9 cellular contexts compared by ENCODE assay signal in the genomic region with DNA sequence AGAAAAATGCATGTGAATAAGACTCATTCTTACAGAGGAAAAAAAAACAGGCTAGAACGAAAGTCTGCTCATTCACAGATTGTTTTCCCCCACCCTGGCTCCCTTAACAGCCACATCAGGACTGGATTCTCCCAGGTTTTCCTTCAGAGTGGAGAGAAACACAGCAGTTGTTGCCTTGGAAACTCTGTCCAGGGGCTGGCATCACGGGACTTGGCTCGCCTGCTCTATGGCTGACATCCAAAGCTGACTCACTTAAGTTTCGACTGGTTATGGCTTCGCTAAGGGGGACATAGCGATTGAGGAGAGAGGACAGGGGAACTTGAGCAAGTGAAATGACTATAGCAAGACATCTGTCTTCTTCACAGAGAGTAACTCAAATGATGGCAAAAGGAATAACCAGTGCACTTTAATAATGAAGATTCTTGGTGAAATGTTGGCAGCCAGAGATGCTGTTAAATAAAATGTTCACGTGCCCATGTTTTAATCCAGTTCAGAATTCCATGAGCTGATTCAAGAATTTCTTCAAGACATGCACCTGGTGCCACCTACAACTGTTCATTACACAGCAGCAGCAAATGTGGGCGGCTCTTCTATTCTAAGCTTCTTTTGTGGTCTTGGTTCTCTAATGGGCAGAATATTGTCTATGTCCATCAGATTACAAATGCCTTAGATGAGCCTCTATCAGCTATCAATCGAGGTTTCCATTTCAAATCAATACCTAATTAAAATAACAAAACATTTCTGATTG. TPM values are rescaled to one million over a fixed set of nuclear protein-coding genes. Genes with fewer than 3 reads are reported as not detected.
A peak's percentile ranks its signal among the peaks of the same experiment; 100 is the strongest.
DNase-seq lines count a peak whose midpoint lies in the region; ATAC-seq and TF ChIP-seq lines count a peak whose summit lies in the region.
"Had no signal": no experiment of that assay in that cellular context is flagged by ENCODE, and none has a peak within 500 bp of the region (broad histone marks: within the 10 kb centered on the region; RNA-seq: fewer than 3 reads in every experiment).

No MANE protein-coding gene starts in this region.

- H3K36me3 Mint-ChIP-seq in stimulated activated memory B cell treated with anti-CD40 and anti-IgM and Interleukin-4, amounts not matched to agents 10 μg/mL and 1 μg/mL and 100 μg/mL, for 72 hours = no peaks in the 10 kb centered on the region

- no peak overlapping the region for H3K4me3 Mint-ChIP-seq in stimulated activated memory B cell treated with anti-CD40 and anti-IgM and Interleukin-4, amounts not matched to agents 10 μg/mL and 1 μg/mL and 100 μg/mL, for 72 hours

- no peaks in the 10 kb centered on the region for H3K79me2 ChIP-seq in hepatocyte

- peak overlapping the region; percentile 56 for H3K27ac ChIP-seq in hepatocyte
- H3K27ac ChIP-seq: KMS-11 had no signal

- no peaks in the 10 kb centered on the region for H3K9me3 ChIP-seq in adipocyte (ENCODE audit: control insufficient read depth, low read length)
- H3K9me3 ChIP-seq in hepatocyte (ENCODE audit: low read depth) = no peaks in the 10 kb centered on the region

- H3K9me3 Mint-ChIP-seq in stimulated activated memory B cell treated with anti-CD40 and anti-IgM and Interleukin-4, amounts not matched to agents 10 μg/mL and 1 μg/mL and 100 μg/mL, for 72 hours = peaks cover 2% of the 10 kb centered on the region

- H3K27me3 Mint-ChIP-seq in stimulated activated memory B cell treated with anti-CD40 and anti-IgM and Interleukin-4, amounts not matched to agents 10 μg/mL and 1 μg/mL and 100 μg/mL, for 72 hours = peaks cover 33% of the 10 kb centered on the region

- ATAC-seq in stimulated activated memory B cell treated with anti-CD40 and anti-IgM and Interleukin-4, amounts not matched to agents 10 μg/mL and 1 μg/mL and 100 μg/mL, for 72 hours = no peak

- H4K20me1 ChIP-seq in hepatocyte (ENCODE audit: insufficient read depth, poor library complexity, severe bottlenecking) = no peaks in the 10 kb centered on the region

- TF ChIP-seq CTCF in hepatocyte (IDR thresholded peaks at IDR 0.05; ENCODE audit: poor library complexity) = no peak
- no peak for TF ChIP-seq CTCF in GM13976 (IDR thresholded peaks at IDR 0.05; ENCODE audit: borderline replicate concordance, control extremely low read depth, extremely low read depth, insufficient read depth, missing control alignments)

- 57% methylated on average over 9 of the region's 9 CpGs for WGBS in hepatocyte (ENCODE audit: low lambda C conversion rate, missing lambda C conversion rate)

- peak overlapping the region; percentile 48 for H3K9ac ChIP-seq in adipocyte (ENCODE audit: low read length)
- H3K9ac ChIP-seq: KMS-11 had no signal

- peak overlapping the region; percentile 47 for H3K4me3 ChIP-seq in adipocyte (ENCODE audit: low read length)
- no peak overlapping the region for H3K4me3 ChIP-seq in hepatocyte

- no peak overlapping the region for H2AFZ ChIP-seq in hepatocyte

- H3K4me2 ChIP-seq in hepatocyte = peak overlapping the region; percentile 33
- H3K4me2 ChIP-seq: KMS-11 had no signal

- H3K27ac Mint-ChIP-seq in stimulated activated memory B cell treated with anti-CD40 and anti-IgM and Interleukin-4, amounts not matched to agents 10 μg/mL and 1 μg/mL and 100 μg/mL, for 72 hours = no peak overlapping the region

- H3K36me3 ChIP-seq in adipocyte (ENCODE audit: control insufficient read depth, insufficient read depth, low read length, severe bottlenecking) = no peaks in the 10 kb centered on the region
- H3K36me3 ChIP-seq in hepatocyte (replicated peaks; ENCODE audit: insufficient read depth, low read depth) = no peaks in the 10 kb centered on the region

- in situ Hi-C loops in GM13976 (cut with MboI; ENCODE audit: low sequenced_read_pairs, unreplicated experiment) = loop anchor here (10.0 to 25.0 kb wide), 2 partner anchors 392 to 470 kb away; no protein-coding TSS in a partner anchor

- peak; percentile 59 for DNase-seq in LoVo (ENCODE audit: low spot score)
- peak; percentile 93 for DNase-seq in adipocyte (ENCODE audit: low read depth)
- DNase-seq in hepatocyte (ENCODE audit: low spot score) = peak; percentile 88
- DNase-seq in smooth muscle cell of the brain vasculature (ENCODE audit: low read depth, low spot score) = peak; percentile 77
- DNase-seq in stimulated activated CD8-positive, alpha-beta memory T cell treated with anti-CD3 and anti-CD28 coated beads, Interleukin-4, amount 100 ng/mL, for 48 hours = no peak
- no peak for DNase-seq in GM13976 (ENCODE audit: low spot score)
- DNase-seq in T-helper 2 cell = no peak

- H3K4me1 Mint-ChIP-seq in stimulated activated memory B cell treated with anti-CD40 and anti-IgM and Interleukin-4, amounts not matched to agents 10 μg/mL and 1 μg/mL and 100 μg/mL, for 72 hours = no peaks in the 10 kb centered on the region

- no peaks in the 10 kb centered on the region for H3K9me2 ChIP-seq in hepatocyte (replicated peaks; ENCODE audit: insufficient read depth)

- H3K4me1 ChIP-seq in adipocyte (ENCODE audit: control insufficient read depth, insufficient read depth, low read length) (peaks cover 31% of the 10 kb centered on the region), hepatocyte (ENCODE audit: insufficient read depth) (peaks cover 17% of the 10 kb centered on the region)

- H3K27me3 ChIP-seq in adipocyte (replicated peaks; ENCODE audit: control insufficient read depth, insufficient read depth, low read length) = no peaks in the 10 kb centered on the region
- no peaks in the 10 kb centered on the region for H3K27me3 ChIP-seq in hepatocyte

RNA-seq across cellular contexts. Expression of a gene that starts 21.8 kb away (rescaled TPM):
- 7.6 and 9.4 TPM in 2 replicates for total RNA-seq in hepatocyte
- polyA plus RNA-seq in hepatocyte = 7.7 and 11.2 TPM in 2 replicates

RNA-seq across cellular contexts. Expression of a gene that starts 41.6 kb away (rescaled TPM):
- 0.24 and 0.33 TPM in 2 replicates for total RNA-seq in hepatocyte
- 0.77 TPM in 1 of 2 replicates, not detected in the other for polyA plus RNA-seq in hepatocyte

Comparison
In these comparisons a context has a peak if more than half of its experiments do, and no peak if none do; other contexts are left out.
1. DNase-seq: peak in LoVo (single experiment), adipocyte (single experiment), hepatocyte (single experiment) and smooth muscle cell of the brain vasculature (single experiment); none in stimulated activated CD8-positive, alpha-beta memory T cell treated with anti-CD3 and anti-CD28 coated beads, Interleukin-4, amount 100 ng/mL, for 48 hours (single experiment), GM13976 (single experiment) and T-helper 2 cell (0 of 5).